In genomic region chr19:6032381-6032780, GRCh38 we compare ENCODE assay signal across 18 cellular contexts. TPM values are rescaled to one million over a fixed set of nuclear protein-coding genes. Genes with fewer than 3 reads are reported as not detected.
DNase-seq lines count a peak whose midpoint lies in the region; ATAC-seq and TF ChIP-seq lines count a peak whose summit lies in the region.
"Had no signal": no experiment of that assay in that cellular context is flagged by ENCODE, and none has a peak within 500 bp of the region (broad histone marks: within the 10 kb centered on the region; RNA-seq: fewer than 3 reads in every experiment).

No MANE protein-coding gene starts in this region.

- H3K9me3 ChIP-seq in upper lobe of right lung = no peaks in the 10 kb centered on the region

- H3K36me3 ChIP-seq in upper lobe of right lung = no peaks in the 10 kb centered on the region

- no peak overlapping the region for H3K4me3 ChIP-seq in upper lobe of right lung

- H3K27me3 Mint-ChIP-seq in activated CD8-positive, alpha-beta memory T cell treated with anti-CD3 and anti-CD28 coated beads, Interleukin-2, amount 10 ng/mL, durations not matched to agents 7 days and 5 days = no peaks in the 10 kb centered on the region
- H3K27me3 Mint-ChIP-seq in glutamatergic neuron (ENCODE audit: unreplicated experiment) = no peaks in the 10 kb centered on the region

- DNase-seq in activated CD8-positive, alpha-beta memory T cell treated with anti-CD3 and anti-CD28 coated beads for 24 hours = peak; percentile 13
- DNase-seq in activated CD8-positive, alpha-beta memory T cell treated with anti-CD3 and anti-CD28 coated beads, Interleukin-2, amount 50 U/mL, for 4 hours = no peak
- DNase-seq in activated CD8-positive, alpha-beta memory T cell treated with anti-CD3 and anti-CD28 coated beads, Interleukin-2, amount 10 ng/mL, durations not matched to agents 7 days and 5 days = peak; percentile 18
- peak; percentile 16 for DNase-seq in left lobe of liver (ENCODE audit: low spot score)
- DNase-seq in upper lobe of right lung = peak; percentile 12
- no peak for DNase-seq in glutamatergic neuron
- no peak for DNase-seq in anterior cingulate cortex (lab: John Stamatoyannopoulos, UW)
- DNase-seq in ureter (ENCODE audit: low spot score) = no peak
- DNase-seq: AML-193, DMS79 treated with DMSO at 0.1 percent for 48 hours, HFFc6, KBM-7, NCI-H1105, NCI-H510A, NCI-H774, SHP77 treated with DMSO at 0.1 percent for 48 hours had no signal

- H3K36me3 Mint-ChIP-seq in activated CD8-positive, alpha-beta memory T cell treated with anti-CD3 and anti-CD28 coated beads, Interleukin-2, amount 10 ng/mL, durations not matched to agents 7 days and 5 days = no peaks in the 10 kb centered on the region
- no peaks in the 10 kb centered on the region for H3K36me3 Mint-ChIP-seq in glutamatergic neuron (ENCODE audit: unreplicated experiment)

- no peaks in the 10 kb centered on the region for H3K4me1 Mint-ChIP-seq in activated CD8-positive, alpha-beta memory T cell treated with anti-CD3 and anti-CD28 coated beads, Interleukin-2, amount 10 ng/mL, durations not matched to agents 7 days and 5 days
- no peaks in the 10 kb centered on the region for H3K4me1 Mint-ChIP-seq in glutamatergic neuron (ENCODE audit: low read depth, unreplicated experiment)

- CTCF ChIA-PET in activated CD8-positive, alpha-beta memory T cell treated with anti-CD3 and anti-CD28 coated beads, Interleukin-2, amount 10 ng/mL, durations not matched to agents 7 days and 5 days (lab: Charles Lee) = no interaction called here

- intact Hi-C loops in upper lobe of right lung (cut with DNase I) = no loop called here

- no peak overlapping the region for H3K27ac ChIP-seq in upper lobe of right lung
- H3K27ac ChIP-seq: 22Rv1, C4-2B had no signal

- TF ChIP-seq CTCF in upper lobe of right lung (IDR thresholded peaks at IDR 0.05) (no peak), glutamatergic neuron (IDR thresholded peaks at IDR 0.05; ENCODE audit: partially characterized antibody, unreplicated experiment) (no peak)

- no peaks in the 10 kb centered on the region for H3K9me3 Mint-ChIP-seq in activated CD8-positive, alpha-beta memory T cell treated with anti-CD3 and anti-CD28 coated beads, Interleukin-2, amount 10 ng/mL, durations not matched to agents 7 days and 5 days (ENCODE audit: low read depth)
- peaks cover 5% of the 10 kb centered on the region for H3K9me3 Mint-ChIP-seq in glutamatergic neuron (ENCODE audit: unreplicated experiment)

- H3K4me1 ChIP-seq in upper lobe of right lung = no peaks in the 10 kb centered on the region

- no peak for ATAC-seq in activated CD8-positive, alpha-beta memory T cell treated with anti-CD3 and anti-CD28 coated beads, Interleukin-2, amount 10 ng/mL, durations not matched to agents 7 days and 5 days
- ATAC-seq in left lobe of liver = no peak
- no peak for ATAC-seq in upper lobe of right lung

- H3K4me3 Mint-ChIP-seq in activated CD8-positive, alpha-beta memory T cell treated with anti-CD3 and anti-CD28 coated beads, Interleukin-2, amount 10 ng/mL, durations not matched to agents 7 days and 5 days = no peak overlapping the region
- H3K4me3 Mint-ChIP-seq in glutamatergic neuron (ENCODE audit: unreplicated experiment) = no peak overlapping the region
- H3K4me3 Mint-ChIP-seq: HFFc6 had no signal

- no peak overlapping the region for H3K27ac Mint-ChIP-seq in activated CD8-positive, alpha-beta memory T cell treated with anti-CD3 and anti-CD28 coated beads, Interleukin-2, amount 10 ng/mL, durations not matched to agents 7 days and 5 days
- no peak overlapping the region for H3K27ac Mint-ChIP-seq in glutamatergic neuron (ENCODE audit: unreplicated experiment)
- H3K27ac Mint-ChIP-seq: HFFc6 had no signal

- H3K27me3 ChIP-seq in upper lobe of right lung = no peaks in the 10 kb centered on the region

RNA-seq across cellular contexts. Expression of gene RANBP3, which starts 54.4 kb away (rescaled TPM):
- total RNA-seq in activated CD8-positive, alpha-beta memory T cell treated with anti-CD3 and anti-CD28 coated beads, Interleukin-2, amount 10 ng/mL, durations not matched to agents 7 days and 5 days = 100 to 1,000 TPM in 1 of 2 experiments, 10 to 100 TPM in 1; 97.8 to 108 TPM
- total RNA-seq in left lobe of liver = 22.8 TPM
- total RNA-seq in upper lobe of right lung = 65.5 TPM
- 92.1 TPM for total RNA-seq in glutamatergic neuron (ENCODE audit: unreplicated experiment)
- total RNA-seq in ureter = 94.3 TPM

Comparison
In these comparisons a context has a peak if more than half of its experiments do, and no peak if none do; other contexts are left out.
1. DNase-seq: peak in activated CD8-positive, alpha-beta memory T cell treated with anti-CD3 and anti-CD28 coated beads for 24 hours (single experiment), activated CD8-positive, alpha-beta memory T cell treated with anti-CD3 and anti-CD28 coated beads, Interleukin-2, amount 10 ng/mL, durations not matched to agents 7 days and 5 days (single experiment), left lobe of liver (single experiment) and upper lobe of right lung (single experiment); none in activated CD8-positive, alpha-beta memory T cell treated with anti-CD3 and anti-CD28 coated beads, Interleukin-2, amount 50 U/mL, for 4 hours (single experiment), glutamatergic neuron (single experiment), anterior cingulate cortex (0 of 58) and ureter (single experiment).